ENCODE assay signal across 1 cellular context in the genomic region with DNA sequence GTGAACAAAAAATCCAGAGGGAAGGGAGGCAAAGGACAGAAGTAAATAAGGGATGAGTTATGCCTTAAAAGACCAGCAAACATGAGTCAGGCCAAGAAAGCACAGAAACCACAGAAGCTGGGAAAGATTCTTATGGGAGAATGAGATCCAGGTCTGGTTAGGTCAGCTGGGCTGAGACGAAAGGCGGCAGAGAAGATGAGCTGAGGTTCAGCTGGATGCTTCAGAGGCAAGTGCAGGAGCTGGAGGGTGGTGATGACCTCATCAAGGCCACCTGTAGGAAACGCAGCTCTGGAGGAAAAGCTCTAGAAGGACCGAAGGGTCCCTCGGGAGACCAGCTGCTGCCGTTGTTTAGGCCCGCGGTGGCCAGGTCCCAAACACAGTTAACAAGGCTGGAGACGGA.
TF ChIP-seq lines count a peak whose summit lies in the region.

No MANE protein-coding gene starts in this region.

TF ChIP-seq in IMR-90, 13 proteins besides CTCF, POLR2A, EP300 and RAD21 (continued from another document):
- TF ChIP-seq, protein P1, sequence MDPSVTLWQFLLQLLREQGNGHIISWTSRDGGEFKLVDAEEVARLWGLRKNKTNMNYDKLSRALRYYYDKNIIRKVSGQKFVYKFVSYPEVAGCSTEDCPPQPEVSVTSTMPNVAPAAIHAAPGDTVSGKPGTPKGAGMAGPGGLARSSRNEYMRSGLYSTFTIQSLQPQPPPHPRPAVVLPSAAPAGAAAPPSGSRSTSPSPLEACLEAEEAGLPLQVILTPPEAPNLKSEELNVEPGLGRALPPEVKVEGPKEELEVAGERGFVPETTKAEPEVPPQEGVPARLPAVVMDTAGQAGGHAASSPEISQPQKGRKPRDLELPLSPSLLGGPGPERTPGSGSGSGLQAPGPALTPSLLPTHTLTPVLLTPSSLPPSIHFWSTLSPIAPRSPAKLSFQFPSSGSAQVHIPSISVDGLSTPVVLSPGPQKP (IDR thresholded peaks at IDR 0.05; ENCODE audit: borderline replicate concordance, low read depth, low read length) = no peak
- TF ChIP-seq RCOR1 (IDR thresholded peaks at IDR 0.05; ENCODE audit: insufficient replicate concordance, low read length) (peak; percentile 54), SMC3 (IDR thresholded peaks at IDR 0.05; ENCODE audit: low read depth, low read length) (no peak)
- TF ChIP-seq, protein P2, sequence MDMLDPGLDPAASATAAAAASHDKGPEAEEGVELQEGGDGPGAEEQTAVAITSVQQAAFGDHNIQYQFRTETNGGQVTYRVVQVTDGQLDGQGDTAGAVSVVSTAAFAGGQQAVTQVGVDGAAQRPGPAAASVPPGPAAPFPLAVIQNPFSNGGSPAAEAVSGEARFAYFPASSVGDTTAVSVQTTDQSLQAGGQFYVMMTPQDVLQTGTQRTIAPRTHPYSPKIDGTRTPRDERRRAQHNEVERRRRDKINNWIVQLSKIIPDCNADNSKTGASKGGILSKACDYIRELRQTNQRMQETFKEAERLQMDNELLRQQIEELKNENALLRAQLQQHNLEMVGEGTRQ (IDR thresholded peaks at IDR 0.05; ENCODE audit: low read depth, low read length) = 0 out of 2 replicates have a peak, but pooled peaks have one; percentile 3
